1 cellular context compared by ENCODE assay signal in the genomic region with DNA sequence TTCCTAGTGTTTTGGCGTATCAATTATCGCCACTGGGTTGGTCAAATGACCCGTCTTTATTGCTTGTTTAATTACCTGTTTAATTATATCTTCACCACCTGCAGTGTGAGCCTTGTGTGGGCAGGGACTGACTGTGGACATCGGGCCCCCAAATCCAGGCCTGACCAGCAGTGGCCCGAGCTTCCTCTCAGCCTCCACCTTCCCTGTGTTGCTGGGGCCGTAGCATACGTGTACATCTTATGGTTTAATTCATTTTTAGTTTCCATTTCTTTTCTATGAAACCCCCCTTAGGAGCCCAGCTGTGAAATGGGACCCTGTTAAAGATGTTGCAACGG.
TF ChIP-seq lines count a peak whose summit lies in the region.

No MANE protein-coding gene starts in this region.

TF ChIP-seq in GM23338, 12 proteins besides CTCF, POLR2A, EP300 and RAD21 (continued from another document):
- TF ChIP-seq CREB1 (CRISPR knock-in tag; IDR thresholded peaks at IDR 0.05; ENCODE audit: low read depth) = no peak
- TF ChIP-seq EZH2 (IDR thresholded peaks at IDR 0.05; ENCODE audit: low read depth, unreplicated experiment) = no peak
- no peak for TF ChIP-seq ZNF114 (CRISPR knock-in tag; IDR thresholded peaks at IDR 0.05)
- TF ChIP-seq EZH2phosphoT487 (IDR thresholded peaks at IDR 0.05; ENCODE audit: unreplicated experiment) = no peak
- TF ChIP-seq, protein P1, sequence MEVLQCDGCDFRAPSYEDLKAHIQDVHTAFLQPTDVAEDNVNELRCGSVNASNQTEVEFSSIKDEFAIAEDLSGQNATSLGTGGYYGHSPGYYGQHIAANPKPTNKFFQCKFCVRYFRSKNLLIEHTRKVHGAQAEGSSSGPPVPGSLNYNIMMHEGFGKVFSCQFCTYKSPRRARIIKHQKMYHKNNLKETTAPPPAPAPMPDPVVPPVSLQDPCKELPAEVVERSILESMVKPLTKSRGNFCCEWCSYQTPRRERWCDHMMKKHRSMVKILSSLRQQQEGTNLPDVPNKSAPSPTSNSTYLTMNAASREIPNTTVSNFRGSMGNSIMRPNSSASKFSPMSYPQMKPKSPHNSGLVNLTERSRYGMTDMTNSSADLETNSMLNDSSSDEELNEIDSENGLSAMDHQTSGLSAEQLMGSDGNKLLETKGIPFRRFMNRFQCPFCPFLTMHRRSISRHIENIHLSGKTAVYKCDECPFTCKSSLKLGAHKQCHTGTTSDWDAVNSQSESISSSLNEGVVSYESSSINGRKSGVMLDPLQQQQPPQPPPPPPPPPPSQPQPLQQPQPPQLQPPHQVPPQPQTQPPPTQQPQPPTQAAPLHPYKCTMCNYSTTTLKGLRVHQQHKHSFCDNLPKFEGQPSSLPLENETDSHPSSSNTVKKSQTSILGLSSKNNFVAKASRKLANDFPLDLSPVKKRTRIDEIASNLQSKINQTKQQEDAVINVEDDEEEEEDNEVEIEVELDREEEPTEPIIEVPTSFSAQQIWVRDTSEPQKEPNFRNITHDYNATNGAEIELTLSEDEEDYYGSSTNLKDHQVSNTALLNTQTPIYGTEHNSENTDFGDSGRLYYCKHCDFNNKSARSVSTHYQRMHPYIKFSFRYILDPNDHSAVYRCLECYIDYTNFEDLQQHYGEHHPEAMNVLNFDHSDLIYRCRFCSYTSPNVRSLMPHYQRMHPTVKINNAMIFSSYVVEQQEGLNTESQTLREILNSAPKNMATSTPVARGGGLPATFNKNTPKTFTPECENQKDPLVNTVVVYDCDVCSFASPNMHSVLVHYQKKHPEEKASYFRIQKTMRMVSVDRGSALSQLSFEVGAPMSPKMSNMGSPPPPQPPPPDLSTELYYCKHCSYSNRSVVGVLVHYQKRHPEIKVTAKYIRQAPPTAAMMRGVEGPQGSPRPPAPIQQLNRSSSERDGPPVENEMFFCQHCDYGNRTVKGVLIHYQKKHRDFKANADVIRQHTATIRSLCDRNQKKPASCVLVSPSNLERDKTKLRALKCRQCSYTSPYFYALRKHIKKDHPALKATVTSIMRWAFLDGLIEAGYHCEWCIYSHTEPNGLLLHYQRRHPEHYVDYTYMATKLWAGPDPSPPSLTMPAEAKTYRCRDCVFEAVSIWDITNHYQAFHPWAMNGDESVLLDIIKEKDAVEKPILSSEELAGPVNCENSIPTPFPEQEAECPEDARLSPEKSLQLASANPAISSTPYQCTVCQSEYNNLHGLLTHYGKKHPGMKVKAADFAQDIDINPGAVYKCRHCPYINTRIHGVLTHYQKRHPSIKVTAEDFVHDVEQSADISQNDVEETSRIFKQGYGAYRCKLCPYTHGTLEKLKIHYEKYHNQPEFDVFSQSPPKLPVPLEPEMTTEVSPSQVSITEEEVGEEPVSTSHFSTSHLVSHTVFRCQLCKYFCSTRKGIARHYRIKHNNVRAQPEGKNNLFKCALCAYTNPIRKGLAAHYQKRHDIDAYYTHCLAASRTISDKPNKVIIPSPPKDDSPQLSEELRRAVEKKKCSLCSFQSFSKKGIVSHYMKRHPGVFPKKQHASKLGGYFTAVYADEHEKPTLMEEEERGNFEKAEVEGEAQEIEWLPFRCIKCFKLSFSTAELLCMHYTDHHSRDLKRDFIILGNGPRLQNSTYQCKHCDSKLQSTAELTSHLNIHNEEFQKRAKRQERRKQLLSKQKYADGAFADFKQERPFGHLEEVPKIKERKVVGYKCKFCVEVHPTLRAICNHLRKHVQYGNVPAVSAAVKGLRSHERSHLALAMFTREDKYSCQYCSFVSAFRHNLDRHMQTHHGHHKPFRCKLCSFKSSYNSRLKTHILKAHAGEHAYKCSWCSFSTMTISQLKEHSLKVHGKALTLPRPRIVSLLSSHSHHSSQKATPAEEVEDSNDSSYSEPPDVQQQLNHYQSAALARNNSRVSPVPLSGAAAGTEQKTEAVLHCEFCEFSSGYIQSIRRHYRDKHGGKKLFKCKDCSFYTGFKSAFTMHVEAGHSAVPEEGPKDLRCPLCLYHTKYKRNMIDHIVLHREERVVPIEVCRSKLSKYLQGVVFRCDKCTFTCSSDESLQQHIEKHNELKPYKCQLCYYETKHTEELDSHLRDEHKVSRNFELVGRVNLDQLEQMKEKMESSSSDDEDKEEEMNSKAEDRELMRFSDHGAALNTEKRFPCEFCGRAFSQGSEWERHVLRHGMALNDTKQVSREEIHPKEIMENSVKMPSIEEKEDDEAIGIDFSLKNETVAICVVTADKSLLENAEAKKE (CRISPR knock-in tag; IDR thresholded peaks at IDR 0.05) = no peak
- TF ChIP-seq JUNB (IDR thresholded peaks at IDR 0.05; ENCODE audit: unreplicated experiment) = no peak
- no peak for TF ChIP-seq POLR2AphosphoS5 (IDR thresholded peaks at IDR 0.05; ENCODE audit: low read depth)
- no peak for TF ChIP-seq ZNF331 (CRISPR knock-in tag; IDR thresholded peaks at IDR 0.05; ENCODE audit: low read depth)
- TF ChIP-seq STAT1 (IDR thresholded peaks at IDR 0.05; ENCODE audit: unreplicated experiment) = no peak
- no peak for TF ChIP-seq NANOG (IDR thresholded peaks at IDR 0.05; ENCODE audit: borderline replicate concordance)
